ENCODE assay signal across 19 cellular contexts in genomic region chr1:184330884-184331283, GRCh38. TPM values are rescaled to one million over a fixed set of nuclear protein-coding genes. Genes with fewer than 3 reads are reported as not detected.
DNase-seq lines count a peak whose midpoint lies in the region; ATAC-seq and TF ChIP-seq lines count a peak whose summit lies in the region.
"Had no signal": no experiment of that assay in that cellular context is flagged by ENCODE, and none has a peak within 500 bp of the region (broad histone marks: within the 10 kb centered on the region; RNA-seq: fewer than 3 reads in every experiment).

No MANE protein-coding gene starts in this region.

- H3K4me1 ChIP-seq in right atrium auricular region: peaks cover 0 to 17% of the 10 kb centered on the region in 2 donors
- H3K4me1 ChIP-seq: BLaER1 had no signal

- no peaks in the 10 kb centered on the region for H3K36me3 ChIP-seq in right atrium auricular region
- H3K36me3 ChIP-seq: BLaER1, MG63 had no signal

- H3K4me1 Mint-ChIP-seq in nephron progenitor cell: no peaks in the 10 kb centered on the region
- H3K4me1 Mint-ChIP-seq: CD4-positive, alpha-beta memory T cell had no signal

- no peaks in the 10 kb centered on the region for H3K27me3 ChIP-seq in right atrium auricular region
- H3K27me3 ChIP-seq: BLaER1, MG63 had no signal

- ATAC-seq in left cardiac atrium (no peak), GM19455 (IDR thresholded peaks at IDR 0.05; ENCODE audit: unreplicated experiment) (no peak)
- ATAC-seq: A549 had no signal

- H3K4me3 Mint-ChIP-seq in nephron progenitor cell: no peak overlapping the region
- H3K4me3 Mint-ChIP-seq: CD4-positive, alpha-beta memory T cell had no signal

- H3K9me3 Mint-ChIP-seq in nephron progenitor cell: peaks cover 3% of the 10 kb centered on the region

- no peak overlapping the region for H3K4me3 ChIP-seq in right atrium auricular region
- H3K4me3 ChIP-seq: A549, BLaER1, MG63 had no signal

- TF ChIP-seq CTCF in right atrium auricular region (IDR thresholded peaks at IDR 0.05) (no peak), nephron progenitor cell (IDR thresholded peaks at IDR 0.05) (no peak)

- H3K27ac Mint-ChIP-seq in nephron progenitor cell: peak overlapping the region; percentile 60
- H3K27ac Mint-ChIP-seq: CD4-positive, alpha-beta memory T cell had no signal

- H3K27ac ChIP-seq in right atrium auricular region: peak overlapping the region; percentile 20 to 63
- no peak overlapping the region for H3K27ac ChIP-seq in epithelial cell of prostate
- H3K27ac ChIP-seq: A549, BLaER1 had no signal

- peaks cover 0 to 7% of the 10 kb centered on the region in 2 donors for H3K9me3 ChIP-seq in right atrium auricular region
- H3K9me3 ChIP-seq: A549, BLaER1, MG63 had no signal

- intact Hi-C loops in left cardiac atrium (cut with DNase I): no loop called here

- no peaks in the 10 kb centered on the region for H3K36me3 Mint-ChIP-seq in nephron progenitor cell (ENCODE audit: low read depth)
- H3K36me3 Mint-ChIP-seq: CD4-positive, alpha-beta memory T cell had no signal

- DNase-seq in right atrium auricular region (ENCODE audit: low spot score) (no peak), left cardiac atrium (no peak), epithelial cell of prostate (ENCODE audit: low read depth, low spot score) (peak; percentile 2), nephron progenitor cell (no peak), T1000 (lab: John Stamatoyannopoulos, UW) (no peak)
- no peak for DNase-seq in activated CD4-positive, alpha-beta T cell treated with anti-CD3 and anti-CD28 coated beads, Interleukin-2, amount 50 U/mL, for 4 hours
- DNase-seq: CD4-positive, alpha-beta memory T cell; GF-D8; HCEC 1CT; IMR-90; MG63; NCI-H1048; NCI-H1436; NCI-H2029 treated with DMSO at 0.1 percent for 48 hours; NCI-H2171; NCI-H526 had no signal

- H3K27me3 Mint-ChIP-seq in nephron progenitor cell (ENCODE audit: low read depth, poor library complexity): peaks cover 4% of the 10 kb centered on the region

RNA-seq across cellular contexts. Expression of gene C1orf21, which starts 55.9 kb away (rescaled TPM):
- 10 to 100 TPM; 49.4 to 78.5 TPM for total RNA-seq in right atrium auricular region
- 10 to 100 TPM; 61.3 to 80.7 TPM for total RNA-seq in left cardiac atrium
